Comparison of ENCODE assay signal across 9 cellular contexts in the genomic region with DNA sequence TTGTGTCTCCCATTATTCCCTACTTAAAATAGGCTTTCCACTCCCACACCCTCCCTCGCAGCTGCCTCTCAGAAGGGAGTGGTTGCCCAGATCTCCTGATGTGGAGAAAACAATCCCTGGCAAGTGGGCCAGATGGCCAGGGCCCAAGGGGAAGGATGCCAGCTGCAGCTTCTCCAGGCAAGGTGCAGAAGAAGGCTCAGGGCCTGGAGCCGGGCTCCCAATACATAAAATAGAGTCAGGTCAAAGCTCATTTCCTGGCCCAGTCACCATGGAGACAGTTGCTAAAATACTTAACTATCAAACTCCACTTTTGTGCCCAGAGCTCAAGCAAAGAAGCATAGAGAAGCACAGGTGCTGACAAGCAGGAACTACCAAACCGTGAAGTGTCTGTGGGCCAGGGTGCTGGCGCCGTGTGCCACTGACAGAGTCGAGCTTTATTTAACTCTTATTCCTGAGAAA. TPM values are rescaled to one million over a fixed set of nuclear protein-coding genes. Genes with fewer than 3 reads are reported as not detected.
DNase-seq lines count a peak whose midpoint lies in the region; ATAC-seq and TF ChIP-seq lines count a peak whose summit lies in the region.
"Had no signal": no experiment of that assay in that cellular context is flagged by ENCODE, and none has a peak within 500 bp of the region (broad histone marks: within the 10 kb centered on the region; RNA-seq: fewer than 3 reads in every experiment).

No MANE protein-coding gene starts in this region.

- TF ChIP-seq CTCF in progenitor cell of endocrine pancreas (IDR thresholded peaks at IDR 0.05; ENCODE audit: unreplicated experiment) (no peak), type B pancreatic cell (conservative IDR thresholded peaks at IDR 0.05) (no peak)

- H3K9me3 Mint-ChIP-seq in progenitor cell of endocrine pancreas (ENCODE audit: low read depth) (peaks cover 8% of the 10 kb centered on the region), type B pancreatic cell (peaks cover 4% of the 10 kb centered on the region)
- peaks cover 3% of the 10 kb centered on the region for H3K9me3 Mint-ChIP-seq in activated naive CD4-positive, alpha-beta T cell treated with anti-CD3 and anti-CD28 coated beads, Interleukin-2, amount 10 ng/mL, durations not matched to agents 7 days and 5 days

- H3K4me3 Mint-ChIP-seq in progenitor cell of endocrine pancreas (ENCODE audit: low read depth) (no peak overlapping the region), type B pancreatic cell (no peak overlapping the region)
- no peak overlapping the region for H3K4me3 Mint-ChIP-seq in activated naive CD4-positive, alpha-beta T cell treated with anti-CD3 and anti-CD28 coated beads, Interleukin-2, amount 10 ng/mL, durations not matched to agents 7 days and 5 days
- H3K4me3 Mint-ChIP-seq: neural crest cell had no signal

- DNase-seq in DMS 273 (lab: John Stamatoyannopoulos, UW; ENCODE audit: unreplicated experiment) (peak; percentile 93), NCI-H2196 (lab: John Stamatoyannopoulos, UW; ENCODE audit: unreplicated experiment) (peak; percentile 100), fibroblast of peridontal ligament (ENCODE audit: extremely low read depth) (peak; percentile 4), progenitor cell of endocrine pancreas (ENCODE audit: low spot score, unreplicated experiment) (no peak), T-helper 2 cell (no peak), type B pancreatic cell (ENCODE audit: extremely low spot score, unreplicated experiment) (no peak)
- DNase-seq in activated naive CD4-positive, alpha-beta T cell treated with anti-CD3 and anti-CD28 coated beads, Interleukin-2, amount 10 ng/mL, durations not matched to agents 7 days and 5 days = no peak

- CTCF ChIA-PET in activated naive CD4-positive, alpha-beta T cell treated with anti-CD3 and anti-CD28 coated beads, Interleukin-2, amount 10 ng/mL, durations not matched to agents 7 days and 5 days (lab: Charles Lee) = interaction anchor here (0.6 to 2.4 kb wide), 6 partner anchors 10 to 720 kb away, joined by 3 to 13 read pairs (median 4); partner anchors contain the start of gene ITPR2

- H3K27ac Mint-ChIP-seq in progenitor cell of endocrine pancreas (peak overlapping the region; percentile 26), type B pancreatic cell (no peak overlapping the region)
- no peak overlapping the region for H3K27ac Mint-ChIP-seq in activated naive CD4-positive, alpha-beta T cell treated with anti-CD3 and anti-CD28 coated beads, Interleukin-2, amount 10 ng/mL, durations not matched to agents 7 days and 5 days

- H3K36me3 Mint-ChIP-seq in progenitor cell of endocrine pancreas (ENCODE audit: insufficient read depth) (peaks cover 5% of the 10 kb centered on the region), type B pancreatic cell (peaks cover 12% of the 10 kb centered on the region)
- H3K36me3 Mint-ChIP-seq in activated naive CD4-positive, alpha-beta T cell treated with anti-CD3 and anti-CD28 coated beads, Interleukin-2, amount 10 ng/mL, durations not matched to agents 7 days and 5 days = no peaks in the 10 kb centered on the region

- H3K27me3 Mint-ChIP-seq in progenitor cell of endocrine pancreas = no peaks in the 10 kb centered on the region
- H3K27me3 Mint-ChIP-seq in activated naive CD4-positive, alpha-beta T cell treated with anti-CD3 and anti-CD28 coated beads, Interleukin-2, amount 10 ng/mL, durations not matched to agents 7 days and 5 days = peaks cover 17% of the 10 kb centered on the region
- no peaks in the 10 kb centered on the region for H3K27me3 Mint-ChIP-seq in type B pancreatic cell

- H3K4me1 Mint-ChIP-seq in progenitor cell of endocrine pancreas (ENCODE audit: low read depth) (peaks cover 27% of the 10 kb centered on the region), type B pancreatic cell (ENCODE audit: unreplicated experiment) (peaks cover 15% of the 10 kb centered on the region)
- peaks cover 2% of the 10 kb centered on the region for H3K4me1 Mint-ChIP-seq in activated naive CD4-positive, alpha-beta T cell treated with anti-CD3 and anti-CD28 coated beads, Interleukin-2, amount 10 ng/mL, durations not matched to agents 7 days and 5 days

- ATAC-seq in HG02759 (IDR thresholded peaks at IDR 0.05; ENCODE audit: unreplicated experiment) = peak; percentile 76

RNA-seq across cellular contexts. Expression of gene ITPR2, which starts 45.7 kb away (rescaled TPM):
- total RNA-seq in progenitor cell of endocrine pancreas (72.4 and 78.0 TPM in 2 replicates), type B pancreatic cell (ENCODE audit: low replicate concordance) (33.7 and 80.6 TPM in 2 replicates)

RNA-seq across cellular contexts. Expression of gene INTS13, which starts 59.1 kb away (rescaled TPM):
- 36.3 and 36.9 TPM in 2 replicates for total RNA-seq in progenitor cell of endocrine pancreas
- total RNA-seq in type B pancreatic cell (ENCODE audit: low replicate concordance) = 30.3 and 34.1 TPM in 2 replicates

RNA-seq across cellular contexts. Expression of gene FGFR1OP2, which starts 59.6 kb away (rescaled TPM):
- total RNA-seq in progenitor cell of endocrine pancreas = 77.0 and 77.5 TPM in 2 replicates
- 46.9 and 64.5 TPM in 2 replicates for total RNA-seq in type B pancreatic cell (ENCODE audit: low replicate concordance)

Comparison
In these comparisons a context has a peak if more than half of its experiments do, and no peak if none do; other contexts are left out.
1. DNase-seq: peak in DMS 273 (single experiment), NCI-H2196 (single experiment) and fibroblast of peridontal ligament (single experiment); none in progenitor cell of endocrine pancreas (single experiment), T-helper 2 cell (0 of 5), activated naive CD4-positive, alpha-beta T cell treated with anti-CD3 and anti-CD28 coated beads, Interleukin-2, amount 10 ng/mL, durations not matched to agents 7 days and 5 days (single experiment) and type B pancreatic cell (single experiment).